9 cellular contexts compared by ENCODE assay signal in genomic region chr14:100285913-100286400, GRCh38. TPM values are rescaled to one million over a fixed set of nuclear protein-coding genes. Genes with fewer than 3 reads are reported as not detected.
DNase-seq lines count a peak whose midpoint lies in the region; ATAC-seq and TF ChIP-seq lines count a peak whose summit lies in the region.
"Had no signal": no experiment of that assay in that cellular context is flagged by ENCODE, and none has a peak within 500 bp of the region (broad histone marks: within the 10 kb centered on the region; RNA-seq: fewer than 3 reads in every experiment).

No MANE protein-coding gene starts in this region.

- H3K79me2 ChIP-seq in GM23338 (replicated peaks; ENCODE audit: insufficient read depth) = peaks cover 19% of the 10 kb centered on the region; the same call in 1 of the 2 replicates

- no peaks in the 10 kb centered on the region for H3K9me2 ChIP-seq in GM23338 (ENCODE audit: insufficient read depth)

- H3K4me3 Mint-ChIP-seq in GM23338 = peak overlapping the region; percentile 60

- no peak overlapping the region for H3K27ac ChIP-seq in GM23338 (ENCODE audit: low read depth)
- H3K27ac ChIP-seq in VCaP = peak overlapping the region; percentile 93
- peak overlapping the region in 3 of 4 donors; percentile 92 to 93 (median 93) for H3K27ac ChIP-seq in gastroesophageal sphincter
- peak overlapping the region in 20 of 21 experiments; percentile 75 to 97 (median 88) for H3K27ac ChIP-seq in skin epidermis

- no peak for TF ChIP-seq POLR2A in gastroesophageal sphincter (IDR thresholded peaks at IDR 0.05)

- DNase-seq in GM23338 (ENCODE audit: low spot score) (no peak), mucosa of gallbladder (ENCODE audit: low spot score) (no peak), islet precursor cell (no peak)
- DNase-seq in activated effector memory CD4-positive, alpha-beta T cell treated with Interleukin-2 at 50 U/mL for 16 hours = no peak

- H3K4me1 ChIP-seq in GM23338 (ENCODE audit: insufficient read depth) (peaks cover 18% of the 10 kb centered on the region), gastroesophageal sphincter (peaks cover 0 to 51% (median 10%) of the 10 kb centered on the region in 3 donors)

- H3K27me3 ChIP-seq in GM23338 (ENCODE audit: insufficient read depth) (no peaks in the 10 kb centered on the region), gastroesophageal sphincter (no peaks in the 10 kb centered on the region)

- H3K4me3 ChIP-seq in GM23338 = peak overlapping the region; percentile 70
- H3K4me3 ChIP-seq in gastroesophageal sphincter = peak overlapping the region; percentile 48 to 77
- peak overlapping the region; percentile 60 to 92 (median 75) for H3K4me3 ChIP-seq in skin epidermis

- H4K20me1 ChIP-seq in GM23338 (replicated peaks; ENCODE audit: insufficient read depth) = peaks cover 17% of the 10 kb centered on the region

- no peak for TF ChIP-seq CTCF in GM23338 (conservative IDR thresholded peaks at IDR 0.05; ENCODE audit: low read depth in 2 of 2)
- TF ChIP-seq CTCF in VCaP (conservative IDR thresholded peaks at IDR 0.05) = no peak
- TF ChIP-seq CTCF in gastroesophageal sphincter (IDR thresholded peaks at IDR 0.05) = no peak

- H3K4me1 Mint-ChIP-seq in GM23338 = peaks cover 53% of the 10 kb centered on the region

- peak overlapping the region; percentile 37; the same call in 1 of the 2 replicates for H3K27ac Mint-ChIP-seq in GM23338

- 13% methylated on average over 3 of the region's 13 CpGs; no CpG with 5 or more reads in 1 of the 2 donors for WGBS in gastroesophageal sphincter (ENCODE audit: low coverage in 1 of 2), 2 donors

- H2AFZ ChIP-seq in GM23338 = no peak overlapping the region

- no peaks in the 10 kb centered on the region for H3K36me3 ChIP-seq in GM23338 (ENCODE audit: insufficient read depth)
- peaks cover 0 to 24% of the 10 kb centered on the region in 2 donors for H3K36me3 ChIP-seq in gastroesophageal sphincter

- H3K36me3 Mint-ChIP-seq in GM23338 (ENCODE audit: low read depth) = peaks cover 13% of the 10 kb centered on the region; the same call in 2 of the 3 replicates

- H3K4me2 ChIP-seq in GM23338 = peak overlapping the region; percentile 82; the same call in 1 of the 2 replicates

- TF ChIP-seq EP300 in gastroesophageal sphincter (IDR thresholded peaks at IDR 0.05) = no peak

- no peaks in the 10 kb centered on the region for H3K9me3 Mint-ChIP-seq in GM23338

- H3K9me3 ChIP-seq in gastroesophageal sphincter = no peaks in the 10 kb centered on the region

- H3K27me3 Mint-ChIP-seq in GM23338 (ENCODE audit: insufficient read depth, low read depth, poor library complexity) = peaks cover 18% of the 10 kb centered on the region

- ATAC-seq in GM23338 (peak; percentile 3), gastroesophageal sphincter (no peak), HG03354 (IDR thresholded peaks at IDR 0.05; ENCODE audit: poor library complexity, severe bottlenecking, unreplicated experiment) (no peak)

- H3F3A ChIP-seq in GM23338 (replicated peaks; ENCODE audit: low read depth) = peaks cover 40% of the 10 kb centered on the region; the same call in 1 of the 2 replicates

TF ChIP-seq in GM23338, 12 proteins besides CTCF, POLR2A, EP300 and RAD21:
- 0 out of 2 replicates have a peak, but pooled peaks have one; percentile 2 for TF ChIP-seq POLR2AphosphoS5 (IDR thresholded peaks at IDR 0.05; ENCODE audit: low read depth)
- TF ChIP-seq JUNB (IDR thresholded peaks at IDR 0.05; ENCODE audit: unreplicated experiment) = no peak

RNA-seq across cellular contexts. Expression of gene SLC25A29, which starts 20.3 kb away (rescaled TPM):
- total RNA-seq in GM23338 (2014; rRNA removed; shearing (Covaris generic)) = 206 TPM in 2 replicates
- 65.6 and 67.3 TPM in 2 replicates for polyA plus RNA-seq in GM23338 (2016; fragmentation: Nextera tagmentation; extraction: Ambion mirVana)
- 10 to 100 TPM; 36.4 to 65.4 (median 52.9) TPM for total RNA-seq in gastroesophageal sphincter
- total RNA-seq in mucosa of gallbladder = 165 TPM

RNA-seq across cellular contexts. Expression of gene SLC25A47, which starts 37.2 kb away (rescaled TPM):
- not detected in 2 replicates for total RNA-seq in GM23338 (2014; rRNA removed; shearing (Covaris generic))
- polyA plus RNA-seq in GM23338 (2016; fragmentation: Nextera tagmentation; extraction: Ambion mirVana) = not detected in 2 replicates
- total RNA-seq in gastroesophageal sphincter (under 1 TPM in 1 of 4 donors, not detected in 3; 0.31 TPM), mucosa of gallbladder (0.20 TPM)
- total RNA-seq: myocyte had no signal

RNA-seq across cellular contexts. Expression of gene YY1, which starts 47.0 kb away (rescaled TPM):
- total RNA-seq in GM23338 (2014; rRNA removed; shearing (Covaris generic)) = 79.5 and 88.2 TPM in 2 replicates
- 126 and 128 TPM in 2 replicates for polyA plus RNA-seq in GM23338 (2016; fragmentation: Nextera tagmentation; extraction: Ambion mirVana)
- total RNA-seq in gastroesophageal sphincter = 10 to 100 TPM; 55.1 to 76.3 (median 62.5) TPM
- total RNA-seq in mucosa of gallbladder = 63.8 TPM
